ENCODE assay signal across 19 cellular contexts in the genomic region with DNA sequence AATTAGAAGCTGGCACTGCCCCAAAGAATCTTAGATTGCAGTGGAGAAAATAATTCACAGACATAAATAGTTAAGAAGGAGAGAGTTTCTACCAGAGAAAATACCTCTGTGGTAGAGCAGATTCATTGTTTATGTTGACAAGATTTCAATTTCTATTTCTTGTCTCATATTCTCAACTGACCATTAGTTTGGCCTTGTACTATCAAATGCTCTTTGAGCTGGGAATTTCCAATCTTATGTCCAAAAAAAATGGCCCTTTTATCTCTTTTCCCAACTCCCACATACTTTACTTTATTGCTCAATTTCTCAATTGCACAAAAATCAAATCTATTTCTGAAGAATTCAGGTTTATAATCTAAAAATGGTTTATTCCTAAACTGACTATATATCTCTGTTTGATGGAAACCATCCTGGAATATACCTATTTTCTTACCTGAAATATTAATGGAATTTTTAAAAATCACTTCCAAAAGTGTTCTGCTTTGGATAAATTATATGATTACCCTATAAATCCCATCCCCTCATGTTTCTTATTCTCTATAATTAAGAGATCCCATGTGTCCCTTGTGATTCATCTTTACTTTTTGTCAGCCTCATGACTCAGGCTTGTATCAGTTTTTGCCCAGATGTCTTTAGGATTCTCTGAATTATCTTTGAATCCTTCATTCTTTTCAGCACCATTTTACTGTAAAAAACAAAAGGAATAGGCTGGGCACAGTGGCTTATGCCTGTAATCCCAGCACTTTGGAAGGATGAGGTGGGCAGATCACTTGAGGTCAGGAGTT.
DNase-seq lines count a peak whose midpoint lies in the region; ATAC-seq, FAIRE-seq and TF ChIP-seq lines count a peak whose summit lies in the region.
"Had no signal": no experiment of that assay in that cellular context is flagged by ENCODE, and none has a peak within 500 bp of the region (broad histone marks: within the 10 kb centered on the region; RNA-seq: fewer than 3 reads in every experiment).

No MANE protein-coding gene starts in this region.

- H3K79me2 ChIP-seq in astrocyte (ENCODE audit: insufficient read depth, low read length) = no peaks in the 10 kb centered on the region

- H3K4me2 ChIP-seq in astrocyte (ENCODE audit: low read length) = no peak overlapping the region

- H3K4me1 ChIP-seq in astrocyte (ENCODE audit: insufficient read depth, low read length) (peaks cover 4% of the 10 kb centered on the region), foreskin keratinocyte (peaks cover 12% of the 10 kb centered on the region)
- H3K4me1 ChIP-seq: psoas muscle had no signal

- H3K4me3 Mint-ChIP-seq in HFFc6 = no peak overlapping the region
- H3K4me3 Mint-ChIP-seq in astrocyte (ENCODE audit: unreplicated experiment) = no peak overlapping the region
- H3K4me3 Mint-ChIP-seq in activated CD8-positive, alpha-beta T cell treated with anti-CD3 and anti-CD28 coated beads, Interleukin-2, amount 10 ng/mL, durations not matched to agents 7 days and 5 days = no peak overlapping the region
- H3K4me3 Mint-ChIP-seq: activated CD4-positive, alpha-beta T cell treated with anti-CD3 and anti-CD28 coated beads, Interleukin-2, amount 10 ng/mL, durations not matched to agents 7 days and 5 days; activated naive CD4-positive, alpha-beta T cell treated with anti-CD3 and anti-CD28 coated beads, Interleukin-2, amount 50 U/mL, for 24 hours; central memory CD8-positive, alpha-beta T cell; immature natural killer cell; natural killer cell treated with Interleukin-12 subunit alpha and Interleukin-12 subunit beta and Interleukin-15 and Interleukin-18, amount 100 ng/mL, for 72 hours; stimulated activated naive CD8-positive, alpha-beta T cell treated with anti-CD3 and anti-CD28 coated beads, Interleukin-15, amount 100 ng/mL, for 72 hours had no signal

- no peak overlapping the region for H3K4me3 ChIP-seq in astrocyte (ENCODE audit: insufficient read depth, low read depth, low read length)
- H3K4me3 ChIP-seq: psoas muscle had no signal

- no peaks in the 10 kb centered on the region for H3K9me3 ChIP-seq in astrocyte (ENCODE audit: insufficient read depth, low read depth, low read length)
- H3K9me3 ChIP-seq: psoas muscle had no signal

- H3K27me3 Mint-ChIP-seq in HFFc6 (ENCODE audit: insufficient read depth) = no peaks in the 10 kb centered on the region
- no peaks in the 10 kb centered on the region for H3K27me3 Mint-ChIP-seq in astrocyte (ENCODE audit: low read depth, unreplicated experiment)
- no peaks in the 10 kb centered on the region for H3K27me3 Mint-ChIP-seq in activated CD8-positive, alpha-beta T cell treated with anti-CD3 and anti-CD28 coated beads, Interleukin-2, amount 10 ng/mL, durations not matched to agents 7 days and 5 days (ENCODE audit: low read depth)
- H3K27me3 Mint-ChIP-seq: activated CD4-positive, alpha-beta T cell treated with anti-CD3 and anti-CD28 coated beads, Interleukin-2, amount 10 ng/mL, durations not matched to agents 7 days and 5 days; central memory CD8-positive, alpha-beta T cell; natural killer cell treated with Interleukin-12 subunit alpha and Interleukin-12 subunit beta and Interleukin-15 and Interleukin-18, amount 100 ng/mL, for 72 hours; stimulated activated naive CD8-positive, alpha-beta T cell treated with anti-CD3 and anti-CD28 coated beads, Interleukin-15, amount 100 ng/mL, for 72 hours had no signal

- peak; percentile 13 for FAIRE-seq in astrocyte (lab: Jason Lieb, UNC)

- H3K9me3 Mint-ChIP-seq in HFFc6 = no peaks in the 10 kb centered on the region
- peaks cover 1% of the 10 kb centered on the region for H3K9me3 Mint-ChIP-seq in astrocyte (ENCODE audit: unreplicated experiment)
- H3K9me3 Mint-ChIP-seq in activated CD8-positive, alpha-beta T cell treated with anti-CD3 and anti-CD28 coated beads, Interleukin-2, amount 10 ng/mL, durations not matched to agents 7 days and 5 days (ENCODE audit: insufficient read depth) = no peaks in the 10 kb centered on the region
- H3K9me3 Mint-ChIP-seq: activated CD4-positive, alpha-beta T cell treated with anti-CD3 and anti-CD28 coated beads, Interleukin-2, amount 10 ng/mL, durations not matched to agents 7 days and 5 days; activated naive CD4-positive, alpha-beta T cell treated with anti-CD3 and anti-CD28 coated beads, Interleukin-2, amount 50 U/mL, for 24 hours; central memory CD8-positive, alpha-beta T cell; natural killer cell treated with Interleukin-12 subunit alpha and Interleukin-12 subunit beta and Interleukin-15 and Interleukin-18, amount 100 ng/mL, for 72 hours; stimulated activated naive CD8-positive, alpha-beta T cell treated with anti-CD3 and anti-CD28 coated beads, Interleukin-15, amount 100 ng/mL, for 72 hours had no signal

- peak; percentile 36 for ATAC-seq in foreskin keratinocyte
- no peak for ATAC-seq in activated CD8-positive, alpha-beta T cell treated with anti-CD3 and anti-CD28 coated beads, Interleukin-2, amount 10 ng/mL, durations not matched to agents 7 days and 5 days
- ATAC-seq: natural killer cell treated with Interleukin-12 subunit alpha and Interleukin-12 subunit beta and Interleukin-15 and Interleukin-18, amount 100 ng/mL, for 72 hours; psoas muscle; stimulated activated naive CD8-positive, alpha-beta T cell treated with anti-CD3 and anti-CD28 coated beads, Interleukin-15, amount 100 ng/mL, for 72 hours had no signal

- DNase-seq in AG08395 (ENCODE audit: low spot score) (peak; percentile 59), HFFc6 (peak; percentile 68), astrocyte (ENCODE audit: low read depth) (peak; percentile 53), foreskin keratinocyte (peak; percentile 24 to 51), NCI-H1694 (lab: John Stamatoyannopoulos, UW) (no peak), erythroblast (lab: John Stamatoyannopoulos, UW) (no peak), NCI-H1436 treated with DMSO at 0.1 percent for 48 hours (lab: John Stamatoyannopoulos, UW) (no peak)
- no peak for DNase-seq in activated CD8-positive, alpha-beta T cell treated with anti-CD3 and anti-CD28 coated beads, Interleukin-2, amount 10 ng/mL, durations not matched to agents 7 days and 5 days
- DNase-seq: activated CD4-positive, alpha-beta T cell treated with anti-CD3 and anti-CD28 coated beads, Interleukin-2, amount 10 ng/mL, durations not matched to agents 7 days and 5 days; Calu3; H7; immature natural killer cell; NCI-H2029; NCI-H526; psoas muscle; stimulated activated naive CD8-positive, alpha-beta T cell treated with anti-CD3 and anti-CD28 coated beads, Interleukin-15, amount 100 ng/mL, for 72 hours had no signal

- peaks cover 88% of the 10 kb centered on the region for H3K4me1 Mint-ChIP-seq in HFFc6 (ENCODE audit: low read depth)
- H3K4me1 Mint-ChIP-seq in astrocyte (ENCODE audit: low read depth, unreplicated experiment) = no peaks in the 10 kb centered on the region
- H3K4me1 Mint-ChIP-seq in activated CD8-positive, alpha-beta T cell treated with anti-CD3 and anti-CD28 coated beads, Interleukin-2, amount 10 ng/mL, durations not matched to agents 7 days and 5 days (ENCODE audit: low read depth) = no peaks in the 10 kb centered on the region
- H3K4me1 Mint-ChIP-seq: activated CD4-positive, alpha-beta T cell treated with anti-CD3 and anti-CD28 coated beads, Interleukin-2, amount 10 ng/mL, durations not matched to agents 7 days and 5 days; activated naive CD4-positive, alpha-beta T cell treated with anti-CD3 and anti-CD28 coated beads, Interleukin-2, amount 50 U/mL, for 24 hours; central memory CD8-positive, alpha-beta T cell; immature natural killer cell; stimulated activated naive CD8-positive, alpha-beta T cell treated with anti-CD3 and anti-CD28 coated beads, Interleukin-15, amount 100 ng/mL, for 72 hours had no signal

- TF ChIP-seq CTCF in HFFc6 (IDR thresholded peaks at IDR 0.05) (no peak), astrocyte (IDR thresholded peaks at IDR 0.05; ENCODE audit: insufficient read depth, low read depth, low read length) (no peak), foreskin keratinocyte (conservative IDR thresholded peaks at IDR 0.05) (no peak)

- H3K27me3 ChIP-seq in astrocyte (ENCODE audit: insufficient read depth, low read length) = no peaks in the 10 kb centered on the region
- no peaks in the 10 kb centered on the region for H3K27me3 ChIP-seq in foreskin keratinocyte

- H2AFZ ChIP-seq in astrocyte (ENCODE audit: low read depth, low read length) = no peak overlapping the region

- CTCF ChIA-PET in activated CD8-positive, alpha-beta T cell treated with anti-CD3 and anti-CD28 coated beads, Interleukin-2, amount 10 ng/mL, durations not matched to agents 7 days and 5 days (lab: Charles Lee) = no interaction called here

- H3K36me3 Mint-ChIP-seq in HFFc6 (ENCODE audit: low read depth) (peaks cover 16% of the 10 kb centered on the region), astrocyte (ENCODE audit: low read depth, unreplicated experiment) (no peaks in the 10 kb centered on the region)
- H3K36me3 Mint-ChIP-seq in activated CD8-positive, alpha-beta T cell treated with anti-CD3 and anti-CD28 coated beads, Interleukin-2, amount 10 ng/mL, durations not matched to agents 7 days and 5 days (ENCODE audit: low read depth) = no peaks in the 10 kb centered on the region
- H3K36me3 Mint-ChIP-seq: activated naive CD4-positive, alpha-beta T cell treated with anti-CD3 and anti-CD28 coated beads, Interleukin-2, amount 50 U/mL, for 24 hours; immature natural killer cell; natural killer cell treated with Interleukin-12 subunit alpha and Interleukin-12 subunit beta and Interleukin-15 and Interleukin-18, amount 100 ng/mL, for 72 hours had no signal

- POLR2A ChIA-PET in activated CD8-positive, alpha-beta T cell treated with anti-CD3 and anti-CD28 coated beads, Interleukin-2, amount 10 ng/mL, durations not matched to agents 7 days and 5 days (lab: Charles Lee) = no interaction called here

- H3K36me3 ChIP-seq in astrocyte (ENCODE audit: insufficient read depth, low read length) = no peaks in the 10 kb centered on the region

- H4K20me1 ChIP-seq in astrocyte (ENCODE audit: insufficient read depth, low read length) = no peaks in the 10 kb centered on the region

- no peak overlapping the region for H3K9ac ChIP-seq in astrocyte (ENCODE audit: low read length)

- H3K27ac Mint-ChIP-seq in HFFc6 (peak overlapping the region; percentile 68), astrocyte (ENCODE audit: unreplicated experiment) (no peak overlapping the region)
- no peak overlapping the region for H3K27ac Mint-ChIP-seq in activated CD8-positive, alpha-beta T cell treated with anti-CD3 and anti-CD28 coated beads, Interleukin-2, amount 10 ng/mL, durations not matched to agents 7 days and 5 days
- H3K27ac Mint-ChIP-seq: activated CD4-positive, alpha-beta T cell treated with anti-CD3 and anti-CD28 coated beads, Interleukin-2, amount 10 ng/mL, durations not matched to agents 7 days and 5 days; activated naive CD4-positive, alpha-beta T cell treated with anti-CD3 and anti-CD28 coated beads, Interleukin-2, amount 50 U/mL, for 24 hours; immature natural killer cell; natural killer cell treated with Interleukin-12 subunit alpha and Interleukin-12 subunit beta and Interleukin-15 and Interleukin-18, amount 100 ng/mL, for 72 hours; stimulated activated naive CD8-positive, alpha-beta T cell treated with anti-CD3 and anti-CD28 coated beads, Interleukin-15, amount 100 ng/mL, for 72 hours had no signal

- H3K27ac ChIP-seq in astrocyte (ENCODE audit: low read depth, low read length) = no peak overlapping the region
- H3K27ac ChIP-seq in foreskin keratinocyte = no peak overlapping the region
- H3K27ac ChIP-seq: psoas muscle had no signal

- TF ChIP-seq POLR2A in erythroblast (IDR thresholded peaks at IDR 0.05; ENCODE audit: low read length) = no peak

Comparison
In these comparisons a context has a peak if more than half of its experiments do, and no peak if none do; other contexts are left out.
1. DNase-seq: peak in AG08395 (single experiment), HFFc6 (single experiment), astrocyte (single experiment) and foreskin keratinocyte (2 of 2); none in NCI-H1694 (single experiment), erythroblast (0 of 2), NCI-H1436 treated with DMSO at 0.1 percent for 48 hours (single experiment) and activated CD8-positive, alpha-beta T cell treated with anti-CD3 and anti-CD28 coated beads, Interleukin-2, amount 10 ng/mL, durations not matched to agents 7 days and 5 days (single experiment).